25 cellular contexts compared by ENCODE assay signal in the genomic region with DNA sequence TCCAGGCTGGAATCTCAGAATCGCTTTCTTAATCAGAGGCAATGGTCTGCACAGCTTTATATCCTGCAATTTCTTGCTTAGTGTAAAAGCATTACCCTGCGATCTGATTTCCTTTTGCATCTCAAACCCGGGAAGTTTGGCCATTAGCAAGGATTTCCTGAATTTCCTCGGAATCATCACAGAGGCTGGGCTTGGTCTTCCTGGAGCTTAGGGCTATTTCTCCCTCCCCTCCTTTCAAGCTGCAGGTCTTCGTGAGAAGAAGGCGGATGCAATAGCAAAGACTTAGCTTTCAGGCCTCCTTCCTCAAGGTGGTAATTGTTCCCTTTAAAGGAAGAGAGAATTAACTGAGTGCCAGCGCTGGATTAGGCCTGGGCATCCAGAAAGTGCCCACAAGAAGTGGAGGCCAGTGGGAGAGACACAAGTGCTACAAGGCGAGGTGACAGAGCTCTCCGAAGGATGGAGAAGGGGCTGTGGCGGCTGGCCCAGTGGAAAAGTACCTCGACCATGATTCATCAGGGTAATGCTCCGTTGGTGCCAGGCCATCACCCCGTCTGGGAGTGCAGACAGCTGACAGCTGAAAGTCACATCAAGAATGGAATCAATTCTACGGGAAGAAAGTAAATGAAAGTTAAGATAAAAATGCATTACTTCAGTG. TPM values are rescaled to one million over a fixed set of nuclear protein-coding genes. Genes with fewer than 3 reads are reported as not detected.
DNase-seq lines count a peak whose midpoint lies in the region; ATAC-seq and TF ChIP-seq lines count a peak whose summit lies in the region.
"Had no signal": no experiment of that assay in that cellular context is flagged by ENCODE, and none has a peak within 500 bp of the region (broad histone marks: within the 10 kb centered on the region; RNA-seq: fewer than 3 reads in every experiment).

No MANE protein-coding gene starts in this region.

- no peak overlapping the region for H3K4me3 Mint-ChIP-seq in activated naive CD4-positive, alpha-beta T cell treated with anti-CD3 and anti-CD28 coated beads for 36 hours
- H3K4me3 Mint-ChIP-seq: CD8-positive, alpha-beta T cell had no signal

- CTCF ChIA-PET in activated naive CD4-positive, alpha-beta T cell treated with anti-CD3 and anti-CD28 coated beads for 36 hours (lab: Charles Lee): interaction anchor here (0.6 to 1.9 kb wide), 6 partner anchors 11 to 213 kb away, joined by 3 to 6 read pairs (median 5); no protein-coding TSS in a partner anchor

- no peak for TF ChIP-seq CTCF in heart right ventricle (IDR thresholded peaks at IDR 0.05)
- TF ChIP-seq CTCF in right atrium auricular region (IDR thresholded peaks at IDR 0.05): no peak

- H3K4me3 ChIP-seq in heart right ventricle (no peak overlapping the region), right atrium auricular region (no peak overlapping the region), skeletal muscle satellite cell (ENCODE audit: low read length) (no peak overlapping the region), SJCRH30 (no peak overlapping the region)
- H3K4me3 ChIP-seq: Peyer's patch had no signal

- H3K4me2 ChIP-seq in skeletal muscle satellite cell (ENCODE audit: low read length): peak overlapping the region; percentile 37

- H3K9me3 Mint-ChIP-seq in activated naive CD4-positive, alpha-beta T cell treated with anti-CD3 and anti-CD28 coated beads for 36 hours: no peaks in the 10 kb centered on the region
- H3K9me3 Mint-ChIP-seq: CD8-positive, alpha-beta T cell; IgD-negative memory B cell had no signal

- H3K9me3 ChIP-seq in heart right ventricle (no peaks in the 10 kb centered on the region), right atrium auricular region (no peaks in the 10 kb centered on the region), skeletal muscle satellite cell (replicated peaks; ENCODE audit: low read length) (no peaks in the 10 kb centered on the region), SJCRH30 (replicated peaks) (no peaks in the 10 kb centered on the region)
- H3K9me3 ChIP-seq: Peyer's patch had no signal

- DNase-seq in heart right ventricle: no peak
- no peak for DNase-seq in right atrium auricular region (ENCODE audit: low spot score)
- DNase-seq in astrocyte of the hippocampus (ENCODE audit: low read depth, low spot score): peak; percentile 22
- DNase-seq in myocyte (ENCODE audit: low read depth): peak; percentile 86
- no peak for DNase-seq in stimulated activated CD4-positive, alpha-beta T cell treated with anti-CD3 and anti-CD28 coated beads, Interleukin-1b, Interleukin-23, amount 100 ng/mL, for 48 hours
- no peak for DNase-seq in activated naive CD4-positive, alpha-beta T cell treated with anti-CD3 and anti-CD28 coated beads for 36 hours
- no peak for DNase-seq in SJCRH30
- DNase-seq: AML-193; C1 segment of cervical spinal cord; CD8-positive, alpha-beta T cell; GDM1; MV-4-11; NCI-H1105 treated with DMSO at 0.1 percent for 48 hours; NCI-H2081; NCI-H2171; NCI-H345; NCI-H524 treated with DMSO at 0.1 percent for 48 hours; NCI-H82; Peyer's patch; Right ventricle myocardium superior had no signal

- H3K9ac ChIP-seq in skeletal muscle satellite cell (ENCODE audit: low read depth, low read length): no peak overlapping the region

- H3K27ac ChIP-seq in heart right ventricle (peak overlapping the region in 5 of 10 donors; percentile 10 to 72 (median 47)), right atrium auricular region (no peak overlapping the region), SJCRH30 (no peak overlapping the region)
- H3K27ac ChIP-seq: 22Rv1, Peyer's patch had no signal

- H3K4me1 ChIP-seq in heart right ventricle: peaks cover 0 to 38% (median 16%) of the 10 kb centered on the region in 9 donors
- peaks cover 0 to 11% of the 10 kb centered on the region in 2 donors for H3K4me1 ChIP-seq in right atrium auricular region
- H3K4me1 ChIP-seq in skeletal muscle satellite cell (ENCODE audit: control insufficient read depth, insufficient read depth, low read length): peaks cover 16% of the 10 kb centered on the region
- no peaks in the 10 kb centered on the region for H3K4me1 ChIP-seq in SJCRH30
- H3K4me1 ChIP-seq: Peyer's patch had no signal

- H3K27me3 Mint-ChIP-seq in activated naive CD4-positive, alpha-beta T cell treated with anti-CD3 and anti-CD28 coated beads for 36 hours (ENCODE audit: low read depth): peaks cover 2% of the 10 kb centered on the region

- no peak overlapping the region for H3K27ac Mint-ChIP-seq in activated naive CD4-positive, alpha-beta T cell treated with anti-CD3 and anti-CD28 coated beads for 36 hours
- H3K27ac Mint-ChIP-seq: CD8-positive, alpha-beta T cell; IgD-negative memory B cell had no signal

- peaks cover 0 to 8% (median 0%) of the 10 kb centered on the region in 7 donors for H3K27me3 ChIP-seq in heart right ventricle
- no peaks in the 10 kb centered on the region for H3K27me3 ChIP-seq in right atrium auricular region
- H3K27me3 ChIP-seq in skeletal muscle satellite cell (ENCODE audit: control insufficient read depth, insufficient read depth, low read length): no peaks in the 10 kb centered on the region
- 0 out of 2 replicates have a peak, but pooled peaks cover 5% of the 10 kb centered on the region for H3K27me3 ChIP-seq in SJCRH30
- H3K27me3 ChIP-seq: Peyer's patch had no signal

- H3K36me3 Mint-ChIP-seq in activated naive CD4-positive, alpha-beta T cell treated with anti-CD3 and anti-CD28 coated beads for 36 hours (ENCODE audit: low read depth): no peaks in the 10 kb centered on the region
- H3K36me3 Mint-ChIP-seq: CD8-positive, alpha-beta T cell; IgD-negative memory B cell had no signal

- no peaks in the 10 kb centered on the region for H3K4me1 Mint-ChIP-seq in activated naive CD4-positive, alpha-beta T cell treated with anti-CD3 and anti-CD28 coated beads for 36 hours (ENCODE audit: low read depth)
- H3K4me1 Mint-ChIP-seq: IgD-negative memory B cell had no signal

- no peaks in the 10 kb centered on the region for H3K36me3 ChIP-seq in heart right ventricle
- H3K36me3 ChIP-seq in right atrium auricular region: no peaks in the 10 kb centered on the region
- no peaks in the 10 kb centered on the region for H3K36me3 ChIP-seq in skeletal muscle satellite cell (ENCODE audit: insufficient read depth, low read length)
- H3K36me3 ChIP-seq in SJCRH30: no peaks in the 10 kb centered on the region; the same call in 1 of the 2 replicates
- H3K36me3 ChIP-seq: Peyer's patch had no signal

- ATAC-seq in heart right ventricle: peak in 5 of 8 donors; percentile 7 to 51 (median 47)
- ATAC-seq: CD8-positive, alpha-beta T cell had no signal

- intact Hi-C loops in heart right ventricle (cut with DNase I): no loop called here
- intact Hi-C loops in activated naive CD4-positive, alpha-beta T cell treated with anti-CD3 and anti-CD28 coated beads for 36 hours (cut with micrococcal nuclease): no loop called here

- 63 to 69% methylated on average over 14 of the region's 14 CpGs for WGBS in heart right ventricle, 2 donors

RNA-seq across cellular contexts. Expression of a gene that starts 4.0 kb away (rescaled TPM):
- total RNA-seq in heart right ventricle (1 to 10 TPM in 1 of 10 donors, under 1 TPM in 3, not detected in 6; 0.33 to 1.3 (median 0.94) TPM), right atrium auricular region (not detected), myocyte (0.88 TPM in 1 of 2 replicates, not detected in the other)
- not detected for polyA plus RNA-seq in heart right ventricle
- polyA plus RNA-seq in myocyte (2012): 1.3 TPM
- not detected in 2 replicates for total RNA-seq in skeletal muscle satellite cell (2012; rRNA removed)
- total RNA-seq in activated naive CD4-positive, alpha-beta T cell treated with anti-CD3 and anti-CD28 coated beads for 36 hours: not detected
- total RNA-seq in SJCRH30 (2014; rRNA removed; shearing (Covaris generic)): not detected in 2 replicates
- total RNA-seq: CD8-positive, alpha-beta T cell; H4; Peyer's patch; Right ventricle myocardium superior had no signal
- polyA plus RNA-seq: AG04450, IgD-negative memory B cell had no signal

RNA-seq across cellular contexts. Expression of a gene that starts 10.9 kb away (rescaled TPM):
- total RNA-seq in heart right ventricle: 100 to 1,000 TPM in 2 of 10 donors, 10 to 100 TPM in 8; 23.4 to 108 (median 73.1) TPM
- 10 to 100 TPM; 31.9 to 35.4 TPM for polyA plus RNA-seq in heart right ventricle
- total RNA-seq in right atrium auricular region: 10 to 100 TPM; 76.3 to 78.3 TPM
- 1,617 and 1,959 TPM in 2 replicates for total RNA-seq in myocyte
- polyA plus RNA-seq in myocyte (2012): 989 TPM
- total RNA-seq in skeletal muscle satellite cell (2012; rRNA removed): 186 and 200 TPM in 2 replicates
- total RNA-seq in activated naive CD4-positive, alpha-beta T cell treated with anti-CD3 and anti-CD28 coated beads for 36 hours: not detected
- total RNA-seq in SJCRH30 (2014; rRNA removed; shearing (Covaris generic)): 1.0 and 1.5 TPM in 2 replicates
- total RNA-seq: CD8-positive, alpha-beta T cell had no signal
- polyA plus RNA-seq: IgD-negative memory B cell had no signal

Comparison
In these comparisons a context has a peak if more than half of its experiments do, and no peak if none do; other contexts are left out.
1. DNase-seq: peak in astrocyte of the hippocampus (single experiment) and myocyte (single experiment); none in heart right ventricle (0 of 2), right atrium auricular region (single experiment), stimulated activated CD4-positive, alpha-beta T cell treated with anti-CD3 and anti-CD28 coated beads, Interleukin-1b, Interleukin-23, amount 100 ng/mL, for 48 hours (single experiment), activated naive CD4-positive, alpha-beta T cell treated with anti-CD3 and anti-CD28 coated beads for 36 hours (single experiment) and SJCRH30 (0 of 2).
2. RNA of a gene that starts 10.9 kb away (total RNA-seq): 1,617 to 1,959 TPM in myocyte; 76.3 to 78.3 TPM in right atrium auricular region, 23.4 to 108 TPM in heart right ventricle, 1.0 to 1.5 TPM in SJCRH30 and not detected in activated naive CD4-positive, alpha-beta T cell treated with anti-CD3 and anti-CD28 coated beads for 36 hours; every median in the first group is over 10 times any median in the second.